Comparison of ENCODE assay signal across 1 cellular context in the genomic region with DNA sequence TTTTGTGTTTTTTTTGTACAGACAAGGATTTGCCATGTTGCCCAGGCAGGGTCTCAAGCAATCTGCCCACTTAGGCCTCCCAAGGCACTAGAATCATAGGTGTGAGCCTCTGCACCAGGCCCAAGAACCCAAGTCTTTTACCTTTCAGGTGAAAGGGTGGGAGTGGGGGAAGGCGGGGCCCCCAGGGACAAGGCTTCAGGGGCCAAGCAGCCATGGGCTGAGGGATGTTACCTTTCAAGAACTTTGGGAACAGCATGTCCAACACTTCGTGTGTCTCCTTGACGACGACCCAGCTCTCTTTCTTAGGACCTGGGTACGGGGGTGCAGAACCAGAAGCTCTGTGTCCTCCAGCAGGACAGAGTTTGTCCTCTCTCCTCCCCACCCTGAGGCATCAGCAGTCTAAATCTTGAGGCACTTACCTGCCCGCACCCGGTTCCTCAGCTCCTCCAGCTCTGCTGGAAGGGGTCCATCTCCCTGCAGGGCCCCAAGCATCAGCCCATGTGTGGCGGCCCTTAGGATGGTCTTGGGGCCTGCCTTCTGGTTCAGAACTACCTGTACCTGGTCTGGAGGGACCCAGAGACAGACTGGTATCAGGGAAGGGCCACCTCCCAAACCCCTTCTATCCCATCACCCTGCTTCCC.
TF ChIP-seq lines count a peak whose summit lies in the region.

No MANE protein-coding gene starts in this region.

TF ChIP-seq in IMR-90, 13 proteins besides CTCF, POLR2A, EP300 and RAD21:
- TF ChIP-seq BHLHE40 (IDR thresholded peaks at IDR 0.05; ENCODE audit: low read depth, low read length) (no peak), MAFK (IDR thresholded peaks at IDR 0.05; ENCODE audit: low read depth, low read length) (no peak), RFX5 (IDR thresholded peaks at IDR 0.05; ENCODE audit: low read depth, low read length) (no peak), MAZ (IDR thresholded peaks at IDR 0.05; ENCODE audit: borderline replicate concordance, low read depth, low read length) (no peak), NFE2L2 (IDR thresholded peaks at IDR 0.05; ENCODE audit: low read depth, low read length) (no peak), CEBPB (IDR thresholded peaks at IDR 0.05; ENCODE audit: low read depth, low read length) (no peak), MXI1 (IDR thresholded peaks at IDR 0.05; ENCODE audit: borderline replicate concordance, low read depth, low read length) (no peak), CHD1 (IDR thresholded peaks at IDR 0.05; ENCODE audit: low read depth, low read length) (no peak), ELK1 (IDR thresholded peaks at IDR 0.05; ENCODE audit: borderline replicate concordance, low read depth, low read length) (no peak), FOS (IDR thresholded peaks at IDR 0.05; ENCODE audit: low read depth, low read length) (no peak)
- TF ChIP-seq, protein P1, sequence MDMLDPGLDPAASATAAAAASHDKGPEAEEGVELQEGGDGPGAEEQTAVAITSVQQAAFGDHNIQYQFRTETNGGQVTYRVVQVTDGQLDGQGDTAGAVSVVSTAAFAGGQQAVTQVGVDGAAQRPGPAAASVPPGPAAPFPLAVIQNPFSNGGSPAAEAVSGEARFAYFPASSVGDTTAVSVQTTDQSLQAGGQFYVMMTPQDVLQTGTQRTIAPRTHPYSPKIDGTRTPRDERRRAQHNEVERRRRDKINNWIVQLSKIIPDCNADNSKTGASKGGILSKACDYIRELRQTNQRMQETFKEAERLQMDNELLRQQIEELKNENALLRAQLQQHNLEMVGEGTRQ (IDR thresholded peaks at IDR 0.05; ENCODE audit: low read depth, low read length), result no peak
